40 cellular contexts compared by ENCODE assay signal in the genomic region with DNA sequence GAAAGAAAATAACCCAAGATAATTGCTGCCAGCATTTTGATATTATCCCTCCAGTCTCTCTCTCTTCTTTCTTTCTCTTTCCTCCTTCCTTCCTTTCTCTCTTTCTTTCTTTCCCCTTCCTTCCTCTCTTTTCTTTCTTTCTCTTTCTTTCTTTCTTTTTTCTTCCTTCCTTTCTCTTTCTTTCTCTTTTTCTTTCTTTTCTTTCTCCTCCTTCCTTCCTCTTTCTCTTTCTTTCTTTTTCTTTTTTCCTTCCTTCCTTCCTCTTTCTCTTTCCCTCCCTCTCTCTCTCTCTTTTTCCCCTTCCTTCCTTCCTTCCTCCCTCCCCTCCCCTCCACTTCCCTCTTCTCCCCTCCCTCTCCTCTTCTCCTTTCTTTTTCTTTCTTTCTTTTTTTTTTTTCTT. TPM values are rescaled to one million over a fixed set of nuclear protein-coding genes. Genes with fewer than 3 reads are reported as not detected.
"Had no signal": no experiment of that assay in that cellular context is flagged by ENCODE, and none has a peak within 500 bp of the region (broad histone marks: within the 10 kb centered on the region; RNA-seq: fewer than 3 reads in every experiment).

No MANE protein-coding gene starts in this region.

- H3K36me3 Mint-ChIP-seq: activated naive CD4-positive, alpha-beta T cell treated with anti-CD3 and anti-CD28 coated beads, Interleukin-2, amount 10 ng/mL, durations not matched to agents 7 days and 5 days; activated naive CD4-positive, alpha-beta T cell treated with anti-CD3 and anti-CD28 coated beads, Interleukin-2, amount 50 U/mL, for 24 hours; activated naive CD4-positive, alpha-beta T cell treated with anti-CD3 and anti-CD28 coated beads, Interleukin-2, amount 50 U/mL, for 72 hours; activated naive CD8-positive, alpha-beta T cell; activated naive CD8-positive, alpha-beta T cell treated with anti-CD3 and anti-CD28 coated beads for 36 hours; activated naive CD8-positive, alpha-beta T cell treated with anti-CD3 and anti-CD28 coated beads, Interleukin-2, amount 10 ng/mL, durations not matched to agents 7 days and 5 days; brain had no signal

- H3K4me1 ChIP-seq: ascending aorta, breast epithelium had no signal

- H3K4me3 Mint-ChIP-seq: activated naive CD4-positive, alpha-beta T cell treated with anti-CD3 and anti-CD28 coated beads for 36 hours; activated naive CD4-positive, alpha-beta T cell treated with anti-CD3 and anti-CD28 coated beads, Interleukin-2, amount 10 ng/mL, durations not matched to agents 7 days and 5 days; activated naive CD4-positive, alpha-beta T cell treated with anti-CD3 and anti-CD28 coated beads, Interleukin-2, amount 50 U/mL, for 24 hours; activated naive CD8-positive, alpha-beta T cell; activated naive CD8-positive, alpha-beta T cell treated with anti-CD3 and anti-CD28 coated beads for 36 hours; activated naive CD8-positive, alpha-beta T cell treated with anti-CD3 and anti-CD28 coated beads, Interleukin-2, amount 10 ng/mL, durations not matched to agents 7 days and 5 days; activated naive CD8-positive, alpha-beta T cell treated with anti-CD3 and anti-CD28 coated beads, Interleukin-2, amount 50 U/mL, for 24 hours; activated T-cell treated with anti-CD3 and anti-CD28 coated beads, Interleukin-2, amount 50 U/mL, for 24 hours; activated T-cell treated with anti-CD3 and anti-CD28 coated beads, Interleukin-2, amount 50 U/mL, for 4 hours; activated T-cell treated with anti-CD3 and anti-CD28 coated beads, Interleukin-2, amount 50 U/mL, for 72 hours; activated T-helper 1 cell treated with anti-CD3 and anti-CD28 coated beads, Interleukin-12 subunit alpha, Interleukin-12 subunit beta, Interleukin-2, Interleukin-4 antibody, amounts not matched to agents 30 ng/mL and 10 ng/mL and 1 ng/mL, durations not matched to agents 14 hours and 24 hours and 36 hours; activated T-helper 17 cell treated with anti-CD3 and anti-CD28 coated beads, Interleukin-2, amount 50 U/mL, for 72 hours; brain; central memory CD8-positive, alpha-beta T cell had no signal

- H3K36me3 ChIP-seq: ascending aorta, brain microvascular endothelial cell, breast epithelium, cardiac muscle cell had no signal

- H3K9me3 ChIP-seq: ascending aorta, body of pancreas, breast epithelium had no signal

- H3K27me3 ChIP-seq: ascending aorta, body of pancreas, brain microvascular endothelial cell, breast epithelium had no signal

- ATAC-seq: activated naive CD4-positive, alpha-beta T cell treated with anti-CD3 and anti-CD28 coated beads, Interleukin-2, amount 50 U/mL, for 72 hours; activated naive CD8-positive, alpha-beta T cell treated with anti-CD3 and anti-CD28 coated beads, Interleukin-2, amount 50 U/mL, for 24 hours; activated T-cell treated with anti-CD3 and anti-CD28 coated beads, Interleukin-2, amount 50 U/mL, for 4 hours; activated T-cell treated with anti-CD3 and anti-CD28 coated beads, Interleukin-2, amount 50 U/mL, for 72 hours; activated T-helper 17 cell treated with anti-CD3 and anti-CD28 coated beads, Interleukin-2, amount 50 U/mL, for 72 hours; body of pancreas had no signal

- DNase-seq: activated effector memory CD4-positive, alpha-beta T cell treated with anti-CD3 and anti-CD28 coated beads, Interleukin-2, amount 50 U/mL, for 16 hours; activated effector memory CD4-positive, alpha-beta T cell treated with Interleukin-2 at 50 U/mL for 16 hours; activated gamma-delta T cell; activated gamma-delta T cell treated with Interleukin-2 at 50 U/mL for 16 hours; activated naive CD4-positive, alpha-beta T cell; activated naive CD4-positive, alpha-beta T cell treated with anti-CD3 and anti-CD28 coated beads for 36 hours; activated naive CD4-positive, alpha-beta T cell treated with anti-CD3 and anti-CD28 coated beads, Interleukin-2, amount 10 ng/mL, durations not matched to agents 7 days and 5 days; activated naive CD4-positive, alpha-beta T cell treated with anti-CD3 and anti-CD28 coated beads, Interleukin-2, amount 50 U/mL, for 16 hours; activated naive CD4-positive, alpha-beta T cell treated with Interleukin-2 at 50 U/mL for 16 hours; activated naive CD8-positive, alpha-beta T cell treated with anti-CD3 and anti-CD28 coated beads for 36 hours; activated naive CD8-positive, alpha-beta T cell treated with anti-CD3 and anti-CD28 coated beads, Interleukin-2, amount 10 ng/mL, durations not matched to agents 7 days and 5 days; activated naive CD8-positive, alpha-beta T cell treated with anti-CD3 and anti-CD28 coated beads, Interleukin-2, amount 50 U/mL, for 24 hours; activated T-cell treated with anti-CD3 and anti-CD28 coated beads, Interleukin-2, amount 50 U/mL, for 24 hours; activated T-cell treated with anti-CD3 and anti-CD28 coated beads, Interleukin-2, amount 50 U/mL, for 4 hours; activated T-cell treated with anti-CD3 and anti-CD28 coated beads, Interleukin-2, amount 50 U/mL, for 48 hours; activated T-cell treated with anti-CD3 and anti-CD28 coated beads, Interleukin-2, amount 50 U/mL, for 72 hours; amniotic stem cell; amygdala; anterior cingulate cortex; aorta; body of pancreas; brain microvascular endothelial cell; caudate nucleus; central memory CD4-positive, alpha-beta T cell; cerebellar nuclear complex had no signal

- H3K27ac ChIP-seq: ascending aorta, body of pancreas, brain microvascular endothelial cell, breast epithelium, cardiac muscle cell had no signal

- H3K27ac Mint-ChIP-seq: activated naive CD4-positive, alpha-beta T cell treated with anti-CD3 and anti-CD28 coated beads for 36 hours; activated naive CD4-positive, alpha-beta T cell treated with anti-CD3 and anti-CD28 coated beads, Interleukin-2, amount 10 ng/mL, durations not matched to agents 7 days and 5 days; activated naive CD4-positive, alpha-beta T cell treated with anti-CD3 and anti-CD28 coated beads, Interleukin-2, amount 50 U/mL, for 24 hours; activated naive CD4-positive, alpha-beta T cell treated with anti-CD3 and anti-CD28 coated beads, Interleukin-2, amount 50 U/mL, for 72 hours; activated naive CD8-positive, alpha-beta T cell; activated naive CD8-positive, alpha-beta T cell treated with anti-CD3 and anti-CD28 coated beads for 36 hours; activated naive CD8-positive, alpha-beta T cell treated with anti-CD3 and anti-CD28 coated beads, Interleukin-2, amount 10 ng/mL, durations not matched to agents 7 days and 5 days; activated naive CD8-positive, alpha-beta T cell treated with anti-CD3 and anti-CD28 coated beads, Interleukin-2, amount 50 U/mL, for 24 hours; activated T-cell treated with anti-CD3 and anti-CD28 coated beads, Interleukin-2, amount 50 U/mL, for 24 hours; activated T-cell treated with anti-CD3 and anti-CD28 coated beads, Interleukin-2, amount 50 U/mL, for 72 hours; activated T-helper 1 cell treated with anti-CD3 and anti-CD28 coated beads, Interleukin-12 subunit alpha, Interleukin-12 subunit beta, Interleukin-2, Interleukin-4 antibody, amounts not matched to agents 30 ng/mL and 10 ng/mL and 1 ng/mL, durations not matched to agents 14 hours and 24 hours and 36 hours; activated T-helper 17 cell treated with anti-CD3 and anti-CD28 coated beads, Interleukin-2, amount 50 U/mL, for 72 hours; activated T-helper 2 cell treated with anti-CD3 and anti-CD28 coated beads, Interferon-gamma antibody, Interleukin-2, Interleukin-4, amounts not matched to agents 10 μg/mL and 5 μg/mL and 100 μg/mL, durations not matched to agents 14 hours and 24 hours and 36 hours; brain had no signal

- H3K9me3 Mint-ChIP-seq: activated naive CD4-positive, alpha-beta T cell treated with anti-CD3 and anti-CD28 coated beads for 36 hours; activated naive CD4-positive, alpha-beta T cell treated with anti-CD3 and anti-CD28 coated beads, Interleukin-2, amount 10 ng/mL, durations not matched to agents 7 days and 5 days; activated naive CD4-positive, alpha-beta T cell treated with anti-CD3 and anti-CD28 coated beads, Interleukin-2, amount 50 U/mL, for 24 hours; activated naive CD4-positive, alpha-beta T cell treated with anti-CD3 and anti-CD28 coated beads, Interleukin-2, amount 50 U/mL, for 72 hours; activated naive CD8-positive, alpha-beta T cell treated with anti-CD3 and anti-CD28 coated beads for 36 hours; activated naive CD8-positive, alpha-beta T cell treated with anti-CD3 and anti-CD28 coated beads, Interleukin-2, amount 10 ng/mL, durations not matched to agents 7 days and 5 days; activated naive CD8-positive, alpha-beta T cell treated with anti-CD3 and anti-CD28 coated beads, Interleukin-2, amount 50 U/mL, for 24 hours; activated T-cell treated with anti-CD3 and anti-CD28 coated beads, Interleukin-2, amount 50 U/mL, for 24 hours; activated T-cell treated with anti-CD3 and anti-CD28 coated beads, Interleukin-2, amount 50 U/mL, for 72 hours; activated T-helper 1 cell treated with anti-CD3 and anti-CD28 coated beads, Interleukin-12 subunit alpha, Interleukin-12 subunit beta, Interleukin-2, Interleukin-4 antibody, amounts not matched to agents 30 ng/mL and 10 ng/mL and 1 ng/mL, durations not matched to agents 14 hours and 24 hours and 36 hours; activated T-helper 17 cell treated with anti-CD3 and anti-CD28 coated beads, Interleukin-2, amount 50 U/mL, for 72 hours; activated T-helper 2 cell treated with anti-CD3 and anti-CD28 coated beads, Interferon-gamma antibody, Interleukin-2, Interleukin-4, amounts not matched to agents 10 μg/mL and 5 μg/mL and 100 μg/mL, durations not matched to agents 14 hours and 24 hours and 36 hours; central memory CD8-positive, alpha-beta T cell had no signal

- FAIRE-seq: astrocyte, bronchial epithelial cell, colon had no signal

- H3K4me1 Mint-ChIP-seq: activated naive CD4-positive, alpha-beta T cell treated with anti-CD3 and anti-CD28 coated beads, Interleukin-2, amount 10 ng/mL, durations not matched to agents 7 days and 5 days; activated naive CD4-positive, alpha-beta T cell treated with anti-CD3 and anti-CD28 coated beads, Interleukin-2, amount 50 U/mL, for 24 hours; activated naive CD8-positive, alpha-beta T cell treated with anti-CD3 and anti-CD28 coated beads for 36 hours; activated naive CD8-positive, alpha-beta T cell treated with anti-CD3 and anti-CD28 coated beads, Interleukin-2, amount 10 ng/mL, durations not matched to agents 7 days and 5 days; activated naive CD8-positive, alpha-beta T cell treated with anti-CD3 and anti-CD28 coated beads, Interleukin-2, amount 50 U/mL, for 24 hours; activated T-helper 17 cell treated with anti-CD3 and anti-CD28 coated beads, Interleukin-2, amount 50 U/mL, for 72 hours; brain; central memory CD8-positive, alpha-beta T cell had no signal

- H3K4me3 ChIP-seq: ascending aorta, body of pancreas, breast epithelium, cardiac muscle cell had no signal

RNA-seq across cellular contexts. Expression of a gene that starts 32.6 kb away (rescaled TPM):
- total RNA-seq: activated naive CD4-positive, alpha-beta T cell treated with anti-CD3 and anti-CD28 coated beads, Interleukin-2, amount 50 U/mL, for 72 hours; activated T-helper 1 cell treated with anti-CD3 and anti-CD28 coated beads, Interleukin-12 subunit alpha, Interleukin-12 subunit beta, Interleukin-2, Interleukin-4 antibody, amounts not matched to agents 30 ng/mL and 10 ng/mL and 1 ng/mL, durations not matched to agents 14 hours and 24 hours and 36 hours; activated T-helper 17 cell treated with anti-CD3 and anti-CD28 coated beads, Interleukin-2, amount 50 U/mL, for 72 hours; astrocyte; bronchial epithelial cell; chondrocyte had no signal
